9 cellular contexts compared by ENCODE assay signal in genomic region chr12:26523708-26524150, GRCh38.
A peak's percentile ranks its signal among the peaks of the same experiment; 100 is the strongest.
DNase-seq lines count a peak whose midpoint lies in the region; ATAC-seq and TF ChIP-seq lines count a peak whose summit lies in the region.
"Had no signal": no experiment of that assay in that cellular context is flagged by ENCODE, and none has a peak within 500 bp of the region (broad histone marks: within the 10 kb centered on the region; RNA-seq: fewer than 3 reads in every experiment).

No MANE protein-coding gene starts in this region.

- H3K9ac ChIP-seq in SK-N-MC (ENCODE audit: insufficient read length), result no peak overlapping the region

- H3K4me1 ChIP-seq in GM23338 (ENCODE audit: insufficient read depth) (no peaks in the 10 kb centered on the region), psoas muscle (peaks cover 12% of the 10 kb centered on the region)

- ATAC-seq in GM23338 (no peak), psoas muscle (peak; percentile 99 to 100 (median 100)), HG02870 (IDR thresholded peaks at IDR 0.05; ENCODE audit: unreplicated experiment) (no peak), GM21723 (IDR thresholded peaks at IDR 0.05; ENCODE audit: unreplicated experiment) (no peak), HG03520 (IDR thresholded peaks at IDR 0.05; ENCODE audit: unreplicated experiment) (no peak)

- H3K36me3 ChIP-seq in GM23338 (ENCODE audit: insufficient read depth) (no peaks in the 10 kb centered on the region), SK-N-MC (ENCODE audit: insufficient read depth, low read length) (no peaks in the 10 kb centered on the region), psoas muscle (ENCODE audit: insufficient read depth in 1 of 2, low read depth in 1 of 2) (no peaks in the 10 kb centered on the region)

- H3K4me1 Mint-ChIP-seq in GM23338, result peaks cover 14% of the 10 kb centered on the region
- H3K4me1 Mint-ChIP-seq in glutamatergic neuron (ENCODE audit: low read depth, unreplicated experiment), result peaks cover 16% of the 10 kb centered on the region
- peaks cover 16% of the 10 kb centered on the region for H3K4me1 Mint-ChIP-seq in activated T-cell treated with anti-CD3 and anti-CD28 coated beads, Interleukin-2, amount 50 U/mL, for 24 hours (ENCODE audit: low read depth)

- no peak overlapping the region for H3K4me2 ChIP-seq in GM23338

- no peaks in the 10 kb centered on the region for H3K27me3 Mint-ChIP-seq in GM23338 (ENCODE audit: insufficient read depth, low read depth, poor library complexity)
- H3K27me3 Mint-ChIP-seq in glutamatergic neuron (ENCODE audit: unreplicated experiment), result peaks cover 4% of the 10 kb centered on the region
- no peaks in the 10 kb centered on the region for H3K27me3 Mint-ChIP-seq in activated T-cell treated with anti-CD3 and anti-CD28 coated beads, Interleukin-2, amount 50 U/mL, for 24 hours
- H3K27me3 Mint-ChIP-seq: central memory CD8-positive, alpha-beta T cell had no signal

- H3K9me3 ChIP-seq in SK-N-MC (ENCODE audit: low read depth, low read length) (no peaks in the 10 kb centered on the region; the same call in 1 of the 2 replicates), psoas muscle (peaks cover 11% of the 10 kb centered on the region)

- H4K20me1 ChIP-seq in GM23338 (replicated peaks; ENCODE audit: insufficient read depth), result no peaks in the 10 kb centered on the region

- H3K9me3 Mint-ChIP-seq in GM23338 (peaks cover 17% of the 10 kb centered on the region), glutamatergic neuron (ENCODE audit: unreplicated experiment) (peaks cover 8% of the 10 kb centered on the region)
- peaks cover 27% of the 10 kb centered on the region for H3K9me3 Mint-ChIP-seq in activated T-cell treated with anti-CD3 and anti-CD28 coated beads, Interleukin-2, amount 50 U/mL, for 24 hours

- no peak overlapping the region for H3K4me3 ChIP-seq in GM23338
- peak overlapping the region; percentile 57 for H3K4me3 ChIP-seq in SK-N-MC
- H3K4me3 ChIP-seq in psoas muscle, result peak overlapping the region; percentile 3

- no peak overlapping the region for H2AFZ ChIP-seq in GM23338

- no peaks in the 10 kb centered on the region for H3F3A ChIP-seq in GM23338 (replicated peaks; ENCODE audit: low read depth)

- peak overlapping the region; percentile 68; the same call in 1 of the 2 replicates for H3K27ac Mint-ChIP-seq in GM23338
- H3K27ac Mint-ChIP-seq in glutamatergic neuron (ENCODE audit: unreplicated experiment), result peak overlapping the region; percentile 83
- no peak overlapping the region for H3K27ac Mint-ChIP-seq in activated T-cell treated with anti-CD3 and anti-CD28 coated beads, Interleukin-2, amount 50 U/mL, for 24 hours

- H3K9me2 ChIP-seq in GM23338 (ENCODE audit: insufficient read depth), result no peaks in the 10 kb centered on the region

- H3K27me3 ChIP-seq in GM23338 (ENCODE audit: insufficient read depth) (no peaks in the 10 kb centered on the region), psoas muscle (ENCODE audit: insufficient read depth in 3 of 3, low read length in 2 of 3) (no peaks in the 10 kb centered on the region)

- no peaks in the 10 kb centered on the region for H3K79me2 ChIP-seq in GM23338 (replicated peaks; ENCODE audit: insufficient read depth)

- no peak overlapping the region for H3K27ac ChIP-seq in GM23338 (ENCODE audit: low read depth)
- peak overlapping the region; percentile 70 for H3K27ac ChIP-seq in SK-N-MC
- peak overlapping the region; percentile 63 for H3K27ac ChIP-seq in psoas muscle

- no peak for TF ChIP-seq CTCF in GM23338 (conservative IDR thresholded peaks at IDR 0.05; ENCODE audit: low read depth in 2 of 2)
- no peak for TF ChIP-seq CTCF in glutamatergic neuron (IDR thresholded peaks at IDR 0.05; ENCODE audit: partially characterized antibody, unreplicated experiment)
- TF ChIP-seq CTCF in psoas muscle (IDR thresholded peaks at IDR 0.05), result no peak

- 22 to 25% (median 23%) methylated on average over 9 of the region's 9 CpGs for WGBS in psoas muscle, 3 donors

- H3K4me3 Mint-ChIP-seq in GM23338 (no peak overlapping the region), glutamatergic neuron (ENCODE audit: unreplicated experiment) (no peak overlapping the region)
- no peak overlapping the region for H3K4me3 Mint-ChIP-seq in activated T-cell treated with anti-CD3 and anti-CD28 coated beads, Interleukin-2, amount 50 U/mL, for 24 hours
- H3K4me3 Mint-ChIP-seq: central memory CD8-positive, alpha-beta T cell had no signal

- no peak for DNase-seq in GM23338 (ENCODE audit: low spot score)
- DNase-seq in SK-N-MC (ENCODE audit: low read depth, low spot score), result peak; percentile 79
- DNase-seq in glutamatergic neuron, result peak; percentile 46
- DNase-seq in psoas muscle, result peak; percentile 85 to 92
- no peak for DNase-seq in activated T-cell treated with anti-CD3 and anti-CD28 coated beads, Interleukin-2, amount 50 U/mL, for 24 hours

- intact Hi-C loops in psoas muscle (cut with DNase I), result no loop called here

- H3K36me3 Mint-ChIP-seq in GM23338 (ENCODE audit: low read depth) (peaks cover 36% of the 10 kb centered on the region), glutamatergic neuron (ENCODE audit: unreplicated experiment) (peaks cover 13% of the 10 kb centered on the region)
- H3K36me3 Mint-ChIP-seq in activated T-cell treated with anti-CD3 and anti-CD28 coated beads, Interleukin-2, amount 50 U/mL, for 24 hours (ENCODE audit: low read depth), result peaks cover 55% of the 10 kb centered on the region

TF ChIP-seq in GM23338, 12 proteins besides CTCF, POLR2A, EP300 and RAD21 (continues in another document):
- no peak for TF ChIP-seq NANOG (IDR thresholded peaks at IDR 0.05; ENCODE audit: borderline replicate concordance)
- TF ChIP-seq, protein P1, sequence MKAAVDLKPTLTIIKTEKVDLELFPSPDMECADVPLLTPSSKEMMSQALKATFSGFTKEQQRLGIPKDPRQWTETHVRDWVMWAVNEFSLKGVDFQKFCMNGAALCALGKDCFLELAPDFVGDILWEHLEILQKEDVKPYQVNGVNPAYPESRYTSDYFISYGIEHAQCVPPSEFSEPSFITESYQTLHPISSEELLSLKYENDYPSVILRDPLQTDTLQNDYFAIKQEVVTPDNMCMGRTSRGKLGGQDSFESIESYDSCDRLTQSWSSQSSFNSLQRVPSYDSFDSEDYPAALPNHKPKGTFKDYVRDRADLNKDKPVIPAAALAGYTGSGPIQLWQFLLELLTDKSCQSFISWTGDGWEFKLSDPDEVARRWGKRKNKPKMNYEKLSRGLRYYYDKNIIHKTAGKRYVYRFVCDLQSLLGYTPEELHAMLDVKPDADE (IDR thresholded peaks at IDR 0.05), result no peak
- no peak for TF ChIP-seq EZH2 (IDR thresholded peaks at IDR 0.05; ENCODE audit: low read depth, unreplicated experiment)
- no peak for TF ChIP-seq ZNF114 (CRISPR knock-in tag; IDR thresholded peaks at IDR 0.05)
- TF ChIP-seq, protein P2, sequence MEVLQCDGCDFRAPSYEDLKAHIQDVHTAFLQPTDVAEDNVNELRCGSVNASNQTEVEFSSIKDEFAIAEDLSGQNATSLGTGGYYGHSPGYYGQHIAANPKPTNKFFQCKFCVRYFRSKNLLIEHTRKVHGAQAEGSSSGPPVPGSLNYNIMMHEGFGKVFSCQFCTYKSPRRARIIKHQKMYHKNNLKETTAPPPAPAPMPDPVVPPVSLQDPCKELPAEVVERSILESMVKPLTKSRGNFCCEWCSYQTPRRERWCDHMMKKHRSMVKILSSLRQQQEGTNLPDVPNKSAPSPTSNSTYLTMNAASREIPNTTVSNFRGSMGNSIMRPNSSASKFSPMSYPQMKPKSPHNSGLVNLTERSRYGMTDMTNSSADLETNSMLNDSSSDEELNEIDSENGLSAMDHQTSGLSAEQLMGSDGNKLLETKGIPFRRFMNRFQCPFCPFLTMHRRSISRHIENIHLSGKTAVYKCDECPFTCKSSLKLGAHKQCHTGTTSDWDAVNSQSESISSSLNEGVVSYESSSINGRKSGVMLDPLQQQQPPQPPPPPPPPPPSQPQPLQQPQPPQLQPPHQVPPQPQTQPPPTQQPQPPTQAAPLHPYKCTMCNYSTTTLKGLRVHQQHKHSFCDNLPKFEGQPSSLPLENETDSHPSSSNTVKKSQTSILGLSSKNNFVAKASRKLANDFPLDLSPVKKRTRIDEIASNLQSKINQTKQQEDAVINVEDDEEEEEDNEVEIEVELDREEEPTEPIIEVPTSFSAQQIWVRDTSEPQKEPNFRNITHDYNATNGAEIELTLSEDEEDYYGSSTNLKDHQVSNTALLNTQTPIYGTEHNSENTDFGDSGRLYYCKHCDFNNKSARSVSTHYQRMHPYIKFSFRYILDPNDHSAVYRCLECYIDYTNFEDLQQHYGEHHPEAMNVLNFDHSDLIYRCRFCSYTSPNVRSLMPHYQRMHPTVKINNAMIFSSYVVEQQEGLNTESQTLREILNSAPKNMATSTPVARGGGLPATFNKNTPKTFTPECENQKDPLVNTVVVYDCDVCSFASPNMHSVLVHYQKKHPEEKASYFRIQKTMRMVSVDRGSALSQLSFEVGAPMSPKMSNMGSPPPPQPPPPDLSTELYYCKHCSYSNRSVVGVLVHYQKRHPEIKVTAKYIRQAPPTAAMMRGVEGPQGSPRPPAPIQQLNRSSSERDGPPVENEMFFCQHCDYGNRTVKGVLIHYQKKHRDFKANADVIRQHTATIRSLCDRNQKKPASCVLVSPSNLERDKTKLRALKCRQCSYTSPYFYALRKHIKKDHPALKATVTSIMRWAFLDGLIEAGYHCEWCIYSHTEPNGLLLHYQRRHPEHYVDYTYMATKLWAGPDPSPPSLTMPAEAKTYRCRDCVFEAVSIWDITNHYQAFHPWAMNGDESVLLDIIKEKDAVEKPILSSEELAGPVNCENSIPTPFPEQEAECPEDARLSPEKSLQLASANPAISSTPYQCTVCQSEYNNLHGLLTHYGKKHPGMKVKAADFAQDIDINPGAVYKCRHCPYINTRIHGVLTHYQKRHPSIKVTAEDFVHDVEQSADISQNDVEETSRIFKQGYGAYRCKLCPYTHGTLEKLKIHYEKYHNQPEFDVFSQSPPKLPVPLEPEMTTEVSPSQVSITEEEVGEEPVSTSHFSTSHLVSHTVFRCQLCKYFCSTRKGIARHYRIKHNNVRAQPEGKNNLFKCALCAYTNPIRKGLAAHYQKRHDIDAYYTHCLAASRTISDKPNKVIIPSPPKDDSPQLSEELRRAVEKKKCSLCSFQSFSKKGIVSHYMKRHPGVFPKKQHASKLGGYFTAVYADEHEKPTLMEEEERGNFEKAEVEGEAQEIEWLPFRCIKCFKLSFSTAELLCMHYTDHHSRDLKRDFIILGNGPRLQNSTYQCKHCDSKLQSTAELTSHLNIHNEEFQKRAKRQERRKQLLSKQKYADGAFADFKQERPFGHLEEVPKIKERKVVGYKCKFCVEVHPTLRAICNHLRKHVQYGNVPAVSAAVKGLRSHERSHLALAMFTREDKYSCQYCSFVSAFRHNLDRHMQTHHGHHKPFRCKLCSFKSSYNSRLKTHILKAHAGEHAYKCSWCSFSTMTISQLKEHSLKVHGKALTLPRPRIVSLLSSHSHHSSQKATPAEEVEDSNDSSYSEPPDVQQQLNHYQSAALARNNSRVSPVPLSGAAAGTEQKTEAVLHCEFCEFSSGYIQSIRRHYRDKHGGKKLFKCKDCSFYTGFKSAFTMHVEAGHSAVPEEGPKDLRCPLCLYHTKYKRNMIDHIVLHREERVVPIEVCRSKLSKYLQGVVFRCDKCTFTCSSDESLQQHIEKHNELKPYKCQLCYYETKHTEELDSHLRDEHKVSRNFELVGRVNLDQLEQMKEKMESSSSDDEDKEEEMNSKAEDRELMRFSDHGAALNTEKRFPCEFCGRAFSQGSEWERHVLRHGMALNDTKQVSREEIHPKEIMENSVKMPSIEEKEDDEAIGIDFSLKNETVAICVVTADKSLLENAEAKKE (CRISPR knock-in tag; IDR thresholded peaks at IDR 0.05), result no peak

Comparison
In these comparisons a context has a peak if more than half of its experiments do, and no peak if none do; other contexts are left out.
1. ATAC-seq: peak in psoas muscle (4 of 4); none in GM23338 (single experiment), HG02870 (single experiment), GM21723 (single experiment) and HG03520 (single experiment).
2. DNase-seq: peak in SK-N-MC (single experiment), glutamatergic neuron (single experiment) and psoas muscle (2 of 2); none in GM23338 (single experiment) and activated T-cell treated with anti-CD3 and anti-CD28 coated beads, Interleukin-2, amount 50 U/mL, for 24 hours (single experiment).